Comparison of ENCODE assay signal across 18 cellular contexts in genomic region chr11:64837887-64838351, GRCh38.
"Had no signal": no experiment of that assay in that cellular context is flagged by ENCODE, and none has a peak within 500 bp of the region (broad histone marks: within the 10 kb centered on the region; RNA-seq: fewer than 3 reads in every experiment).

No MANE protein-coding gene starts in this region.

- H3K9me3 ChIP-seq: SK-N-SH had no signal

- H3K9ac ChIP-seq: KMS-11, SK-N-SH had no signal

- DNase-seq: Kasumi-1, MM.1S, NCI-H1092 treated with DMSO at 0.1 percent for 48 hours, NCI-H1436, NCI-H187, NCI-H2029, NCI-H2081 treated with DMSO at 0.1 percent for 48 hours, NCI-H2171, NCI-H226, NCI-H446, NCI-H510A, NCI-H524 treated with DMSO at 0.1 percent for 48 hours, NCI-H69, NCI-H774, RPMI8226, SHP77, SK-N-SH had no signal

- H3K27ac ChIP-seq: KMS-11 had no signal

- H3K4me2 ChIP-seq: KMS-11, SK-N-SH had no signal
